In the genomic region with DNA sequence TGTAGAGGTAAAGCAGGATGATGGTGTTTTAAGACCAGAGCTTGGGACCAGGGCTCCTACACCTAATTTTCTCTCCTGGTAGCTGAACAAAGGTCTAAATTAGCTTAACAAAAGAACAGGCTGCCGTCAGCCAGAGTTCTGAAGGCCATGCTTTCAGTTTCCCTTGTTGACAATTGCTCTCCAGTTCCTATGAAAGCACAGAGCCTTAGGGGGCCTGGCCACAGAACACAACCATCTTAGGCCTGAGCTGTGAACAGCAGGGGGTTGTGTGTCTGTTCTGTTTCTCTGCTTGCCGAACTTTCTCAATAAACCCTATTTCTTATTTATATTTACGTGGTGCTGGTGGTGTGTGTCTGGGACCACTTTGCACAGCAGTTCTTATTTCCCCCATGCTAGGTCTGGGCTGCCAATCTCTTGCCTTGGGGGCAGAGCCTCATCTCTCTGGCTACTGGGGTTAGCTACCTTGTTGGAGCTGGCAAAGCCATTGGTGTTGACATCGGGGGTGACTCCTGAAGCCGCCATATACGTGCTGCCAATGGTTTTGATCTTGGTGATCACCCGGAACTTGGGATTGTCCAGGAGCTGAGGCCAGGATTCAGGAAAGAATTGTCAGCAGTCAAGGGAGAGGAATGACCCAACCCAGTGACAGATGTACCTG, we compare ENCODE assay signal across 12 cellular contexts. TPM values are rescaled to one million over a fixed set of nuclear protein-coding genes. Genes with fewer than 3 reads are reported as not detected.
DNase-seq lines count a peak whose midpoint lies in the region; ATAC-seq and TF ChIP-seq lines count a peak whose summit lies in the region.
"Had no signal": no experiment of that assay in that cellular context is flagged by ENCODE, and none has a peak within 500 bp of the region (broad histone marks: within the 10 kb centered on the region; RNA-seq: fewer than 3 reads in every experiment).

No MANE protein-coding gene starts in this region.

- no peaks in the 10 kb centered on the region for H3K27me3 Mint-ChIP-seq in mesothelial cell of epicardium (ENCODE audit: low read depth)
- H3K27me3 Mint-ChIP-seq: CD4-positive, alpha-beta T cell had no signal

- H3K27ac ChIP-seq in brain microvascular endothelial cell (no peak overlapping the region), mesenchymal stem cell (ENCODE audit: low read length, poor library complexity, severe bottlenecking) (peak overlapping the region; percentile 6)
- H3K27ac ChIP-seq: cardiac muscle cell had no signal

- H4K8ac ChIP-seq in mesenchymal stem cell (ENCODE audit: low read length): no peak overlapping the region

- H3K4me3 Mint-ChIP-seq in mesothelial cell of epicardium: no peak overlapping the region
- H3K4me3 Mint-ChIP-seq: CD4-positive, alpha-beta T cell had no signal

- H3K18ac ChIP-seq in mesenchymal stem cell (ENCODE audit: low read depth in 1 of 2, low read length in 2 of 2): no peak overlapping the region

- H3K36me3 Mint-ChIP-seq in mesothelial cell of epicardium: peaks cover 18% of the 10 kb centered on the region

- H3K9me3 Mint-ChIP-seq in mesothelial cell of epicardium: no peaks in the 10 kb centered on the region
- H3K9me3 Mint-ChIP-seq: CD4-positive, alpha-beta T cell had no signal

- peak overlapping the region; percentile 32 for H3K4me2 ChIP-seq in mesenchymal stem cell (ENCODE audit: low read length, poor library complexity, severe bottlenecking)

- in situ Hi-C loops in brain microvascular endothelial cell (cut with HindIII; ENCODE audit: low pct_ligation_motif_present, low sequenced_read_pairs): no loop called here

- no peak overlapping the region for H3K14ac ChIP-seq in mesenchymal stem cell (ENCODE audit: low read length in 2 of 2)

- no peak overlapping the region for H2AK5ac ChIP-seq in mesenchymal stem cell (ENCODE audit: low read length, severe bottlenecking)

- no peak overlapping the region for H3K4ac ChIP-seq in mesenchymal stem cell (ENCODE audit: low read depth in 1 of 2, low read length in 2 of 2)

- 92% methylated on average over 6 of the region's 7 CpGs for WGBS in mesenchymal stem cell

- DNase-seq in ELF-1 (ENCODE audit: low read depth, low spot score): peak; percentile 94
- peak; percentile 82 for DNase-seq in NCI-H146 (lab: John Stamatoyannopoulos, UW)
- peak; percentile 29 for DNase-seq in brain microvascular endothelial cell
- no peak for DNase-seq in mesenchymal stem cell
- no peak for DNase-seq in mesothelial cell of epicardium (ENCODE audit: low spot score in 2 of 2, unreplicated experiment in 2 of 2)
- no peak for DNase-seq in HPDE6-E6E7 (ENCODE audit: extremely low spot score)
- DNase-seq in MG63: no peak
- DNase-seq: CD4-positive, alpha-beta T cell; NCI-H1694 had no signal

- no peak overlapping the region for H3K23ac ChIP-seq in mesenchymal stem cell (ENCODE audit: low read length in 2 of 2)

- ATAC-seq in HG03139 (IDR thresholded peaks at IDR 0.05; ENCODE audit: unreplicated experiment): no peak
- ATAC-seq: activated CD4-positive, CD25-positive, alpha-beta regulatory T cell treated with anti-CD3 and anti-CD28 coated beads, Interleukin-2, amount 50 U/mL, for 24 hours had no signal

- no peak overlapping the region for H3K27ac Mint-ChIP-seq in mesothelial cell of epicardium
- H3K27ac Mint-ChIP-seq: CD4-positive, alpha-beta T cell had no signal

- H4K91ac ChIP-seq in mesenchymal stem cell (ENCODE audit: low read length): no peak overlapping the region

- no peak overlapping the region for H3K9ac ChIP-seq in mesenchymal stem cell (ENCODE audit: low read length)

- no peak overlapping the region for H2BK120ac ChIP-seq in mesenchymal stem cell (ENCODE audit: low read depth, low read length)

- no peaks in the 10 kb centered on the region for H3K27me3 ChIP-seq in brain microvascular endothelial cell (replicated peaks)
- H3K27me3 ChIP-seq in mesenchymal stem cell (ENCODE audit: control insufficient read depth in 1 of 2, insufficient read depth in 1 of 2, low read length in 2 of 2): no peaks in the 10 kb centered on the region
- no peaks in the 10 kb centered on the region for H3K27me3 ChIP-seq in MG63
- H3K27me3 ChIP-seq: cardiac muscle cell had no signal

- H3K4me3 ChIP-seq in brain microvascular endothelial cell (ENCODE audit: low read depth, low read length) (no peak overlapping the region), mesenchymal stem cell (ENCODE audit: insufficient read depth in 1 of 2, low read depth in 1 of 2, low read length in 2 of 2) (no peak overlapping the region), MG63 (no peak overlapping the region)
- H3K4me3 ChIP-seq: cardiac muscle cell had no signal

- H3K9me3 ChIP-seq in mesenchymal stem cell (ENCODE audit: control insufficient read depth, low read length) (no peaks in the 10 kb centered on the region), MG63 (no peaks in the 10 kb centered on the region)

- peaks cover 26% of the 10 kb centered on the region for H3K4me1 ChIP-seq in mesenchymal stem cell (ENCODE audit: control insufficient read depth, insufficient read depth, low read depth, low read length)

- H3K36me3 ChIP-seq in brain microvascular endothelial cell (replicated peaks) (peaks cover 7% of the 10 kb centered on the region), mesenchymal stem cell (ENCODE audit: control insufficient read depth in 1 of 2, insufficient read depth in 2 of 2, low read depth in 1 of 2, low read length in 2 of 2) (peaks cover 38 to 73% of the 10 kb centered on the region in 2 experiments), MG63 (peaks cover 56% of the 10 kb centered on the region)
- H3K36me3 ChIP-seq: cardiac muscle cell had no signal

- H3K79me1 ChIP-seq in mesenchymal stem cell (replicated peaks; ENCODE audit: low read length, poor library complexity, severe bottlenecking): peaks cover 28% of the 10 kb centered on the region

- no peak overlapping the region for H2BK5ac ChIP-seq in mesenchymal stem cell (ENCODE audit: low read depth, low read length, poor library complexity, severe bottlenecking)

- no peak overlapping the region for H2BK15ac ChIP-seq in mesenchymal stem cell (ENCODE audit: low read depth, poor library complexity, severe bottlenecking)

- TF ChIP-seq CTCF in brain microvascular endothelial cell (IDR thresholded peaks at IDR 0.05; ENCODE audit: low read depth, low read length, missing control alignments): no peak
- no peak for TF ChIP-seq CTCF in mesothelial cell of epicardium (IDR thresholded peaks at IDR 0.05; ENCODE audit: unreplicated experiment)

- H2BK12ac ChIP-seq in mesenchymal stem cell (ENCODE audit: low read length in 2 of 2): no peak overlapping the region

- H3K4me1 Mint-ChIP-seq in mesothelial cell of epicardium: no peaks in the 10 kb centered on the region

- H2AFZ ChIP-seq in mesenchymal stem cell (ENCODE audit: low read depth, low read length): no peak overlapping the region

RNA-seq across cellular contexts. Expression of gene CENPO, which starts 29.0 kb away (rescaled TPM):
- 9.8 TPM for polyA plus RNA-seq in mesenchymal stem cell (2013, experiment 1 of 2)
- 10.4 TPM for polyA plus RNA-seq in mesenchymal stem cell (2013, experiment 2 of 2)
- 18.1 to 19.0 TPM (median 18.8 TPM) in 3 replicates for total RNA-seq in mesothelial cell of epicardium
- total RNA-seq in MG63 (2014; rRNA removed; shearing (Covaris generic); ENCODE audit: low replicate concordance): 18.3 and 25.5 TPM in 2 replicates

RNA-seq across cellular contexts. Expression of gene PTRHD1, which starts 29.0 kb away (rescaled TPM):
- 66.3 TPM for polyA plus RNA-seq in mesenchymal stem cell (2013, experiment 1 of 2)
- polyA plus RNA-seq in mesenchymal stem cell (2013, experiment 2 of 2): 75.4 TPM
- total RNA-seq in mesothelial cell of epicardium: 17.2 to 22.4 TPM (median 22.0 TPM) in 3 replicates
- total RNA-seq in MG63 (2014; rRNA removed; shearing (Covaris generic); ENCODE audit: low replicate concordance): 28.6 and 32.1 TPM in 2 replicates

Comparison
In these comparisons a context has a peak if more than half of its experiments do, and no peak if none do; other contexts are left out.
1. DNase-seq: peak in ELF-1 (single experiment), NCI-H146 (single experiment) and brain microvascular endothelial cell (single experiment); none in mesenchymal stem cell (single experiment), mesothelial cell of epicardium (0 of 2), HPDE6-E6E7 (single experiment) and MG63 (single experiment).